8 cellular contexts compared by ENCODE assay signal in genomic region chr10:73879296-73880173, GRCh38. TPM values are rescaled to one million over a fixed set of nuclear protein-coding genes. Genes with fewer than 3 reads are reported as not detected.
DNase-seq lines count a peak whose midpoint lies in the region; ATAC-seq and TF ChIP-seq lines count a peak whose summit lies in the region.

No MANE protein-coding gene starts in this region.

- H3K79me2 ChIP-seq in KMS-11 (ENCODE audit: insufficient read depth, low read depth) (no peaks in the 10 kb centered on the region), trophoblast cell (ENCODE audit: control insufficient read depth, insufficient read depth, low read length, poor library complexity) (peaks cover 3% of the 10 kb centered on the region)

- TF ChIP-seq CTCF in KMS-11 (conservative IDR thresholded peaks at IDR 0.05; ENCODE audit: low read depth, low read length) (peak; percentile 93), gastroesophageal sphincter (IDR thresholded peaks at IDR 0.05) (peak; percentile 94 to 98 (median 95)), tibial artery (IDR thresholded peaks at IDR 0.05) (peak; percentile 93 to 99)

- H3K9ac ChIP-seq in KMS-11 (no peak overlapping the region), trophoblast cell (ENCODE audit: low read length) (no peak overlapping the region)

- H4K91ac ChIP-seq in trophoblast cell (ENCODE audit: low read depth, low read length) = no peak overlapping the region

- H4K8ac ChIP-seq in trophoblast cell (ENCODE audit: low read depth, low read length) = peak overlapping the region; percentile 17

- intact Hi-C loops in tibial artery (cut with DNase I; ENCODE audit: low total_unique reads) = loop anchor here (1.0 to 10.0 kb wide), 3 partner anchors 30 to 205 kb away; partner anchors contain the start of genes CHCHD1 and ZSWIM8

- 14% methylated on average over 8 to 14 of the region's 14 CpGs for WGBS in gastroesophageal sphincter (ENCODE audit: low coverage in 1 of 2), 2 donors
- WGBS in trophoblast cell (ENCODE audit: extremely low coverage, insufficient coverage, insufficient read length) = no CpG with 5 or more reads among the region's 14 CpGs

- no peak overlapping the region for H3K4me3 ChIP-seq in KMS-11 (IDR thresholded peaks at IDR 0.05; ENCODE audit: insufficient read depth, low read depth, low read length)
- no peak overlapping the region for H3K4me3 ChIP-seq in SJCRH30
- no peak overlapping the region for H3K4me3 ChIP-seq in gastroesophageal sphincter
- H3K4me3 ChIP-seq in trophoblast cell (ENCODE audit: low read depth, low read length) = no peak overlapping the region
- H3K4me3 ChIP-seq in tibial artery = no peak overlapping the region

- TF ChIP-seq POLR2A in gastroesophageal sphincter (IDR thresholded peaks at IDR 0.05) = no peak

- H3K9me3 ChIP-seq in SJCRH30 (replicated peaks) (no peaks in the 10 kb centered on the region), gastroesophageal sphincter (no peaks in the 10 kb centered on the region), trophoblast cell (ENCODE audit: insufficient read depth, low read depth, low read length) (no peaks in the 10 kb centered on the region), tibial artery (no peaks in the 10 kb centered on the region)

- peaks cover 9% of the 10 kb centered on the region for H3K79me1 ChIP-seq in trophoblast cell (ENCODE audit: low read length)

- no peak overlapping the region for H3K18ac ChIP-seq in trophoblast cell (ENCODE audit: low read length)

- no peaks in the 10 kb centered on the region for H3K27me3 ChIP-seq in KMS-11 (ENCODE audit: insufficient read depth, low read depth)
- no peaks in the 10 kb centered on the region for H3K27me3 ChIP-seq in SJCRH30
- no peaks in the 10 kb centered on the region for H3K27me3 ChIP-seq in gastroesophageal sphincter
- H3K27me3 ChIP-seq in trophoblast cell (ENCODE audit: insufficient read depth, low read length) = no peaks in the 10 kb centered on the region
- no peaks in the 10 kb centered on the region for H3K27me3 ChIP-seq in tibial artery

- H3K4ac ChIP-seq in trophoblast cell (ENCODE audit: low read depth, low read length) = no peak overlapping the region

- H2AFZ ChIP-seq in KMS-11 (ENCODE audit: low read depth) (peak overlapping the region; percentile 19; the same call in 1 of the 2 replicates), trophoblast cell (ENCODE audit: insufficient read depth, low read length, poor library complexity) (no peak overlapping the region)

- H3K4me2 ChIP-seq in KMS-11 (no peak overlapping the region), trophoblast cell (ENCODE audit: low read length) (no peak overlapping the region)

- no peak overlapping the region for H2AK5ac ChIP-seq in trophoblast cell (ENCODE audit: low read length)

- no peaks in the 10 kb centered on the region for H4K20me1 ChIP-seq in KMS-11 (ENCODE audit: insufficient read depth)

- TF ChIP-seq EP300 in gastroesophageal sphincter (IDR thresholded peaks at IDR 0.05) = no peak

- no peak overlapping the region for H2BK120ac ChIP-seq in trophoblast cell (ENCODE audit: insufficient read depth, low read length, poor library complexity)

- H3K27ac ChIP-seq in KMS-11 (no peak overlapping the region), SJCRH30 (no peak overlapping the region), gastroesophageal sphincter (peak overlapping the region; percentile 57 to 90 (median 66)), trophoblast cell (ENCODE audit: low read depth, low read length) (no peak overlapping the region), tibial artery (peak overlapping the region; percentile 50 to 88)

- H3K23ac ChIP-seq in trophoblast cell (ENCODE audit: low read length) = no peak overlapping the region

- H4K12ac ChIP-seq in trophoblast cell (ENCODE audit: low read depth, low read length) = no peak overlapping the region

- H3K36me3 ChIP-seq in KMS-11 (ENCODE audit: insufficient read depth) (no peaks in the 10 kb centered on the region), SJCRH30 (no peaks in the 10 kb centered on the region), gastroesophageal sphincter (no peaks in the 10 kb centered on the region), trophoblast cell (ENCODE audit: control insufficient read depth in 1 of 2, insufficient read depth in 2 of 2, low read length in 2 of 2) (no peaks in the 10 kb centered on the region), tibial artery (no peaks in the 10 kb centered on the region)

- no peak overlapping the region for H2BK5ac ChIP-seq in trophoblast cell (ENCODE audit: low read depth, low read length, poor library complexity)

- peaks cover 12% of the 10 kb centered on the region for H3K4me1 ChIP-seq in KMS-11 (ENCODE audit: low read depth, poor library complexity, severe bottlenecking)
- peaks cover 6% of the 10 kb centered on the region; the same call in 1 of the 2 replicates for H3K4me1 ChIP-seq in SJCRH30
- H3K4me1 ChIP-seq in gastroesophageal sphincter = peaks cover 0 to 39% (median 6%) of the 10 kb centered on the region in 3 donors
- peaks cover 10 to 13% of the 10 kb centered on the region in 2 experiments for H3K4me1 ChIP-seq in trophoblast cell (ENCODE audit: control insufficient read depth in 1 of 2, insufficient read depth in 2 of 2, low read length in 2 of 2)
- peaks cover 0 to 32% (median 18%) of the 10 kb centered on the region in 4 donors for H3K4me1 ChIP-seq in tibial artery

- H3K14ac ChIP-seq in trophoblast cell (ENCODE audit: low read length) = no peak overlapping the region

- H2BK12ac ChIP-seq in trophoblast cell (ENCODE audit: low read length) = no peak overlapping the region

- DNase-seq in Daoy (ENCODE audit: low read depth) = peak; percentile 87
- peak; percentile 86 to 93 for DNase-seq in SJCRH30
- DNase-seq in activated gamma-delta T cell (lab: John Stamatoyannopoulos, UW) = peak; percentile 80
- peak; percentile 83 to 92 for DNase-seq in trophoblast cell
- peak; percentile 84 to 91 for DNase-seq in tibial artery

- ATAC-seq in GM21717 (IDR thresholded peaks at IDR 0.05; ENCODE audit: unreplicated experiment) (peak; percentile 71), gastroesophageal sphincter (peak; percentile 89)

RNA-seq across cellular contexts. Expression of gene CAMK2G, which starts 5.2 kb away (rescaled TPM):
- 12.2 and 14.6 TPM in 2 replicates for total RNA-seq in Daoy (2014; rRNA removed; shearing (Covaris generic))
- total RNA-seq in SJCRH30 (2014; rRNA removed; shearing (Covaris generic)) = 25.2 and 30.2 TPM in 2 replicates
- total RNA-seq in gastroesophageal sphincter = 100 to 1,000 TPM in 3 of 4 donors, 10 to 100 TPM in 1; 82.3 to 207 (median 155) TPM
- 21.4 and 23.0 TPM in 2 replicates for polyA plus RNA-seq in trophoblast cell (2013)

RNA-seq across cellular contexts. Expression of gene PLAU, which starts 31.4 kb away (rescaled TPM):
- 159 and 165 TPM in 2 replicates for total RNA-seq in Daoy (2014; rRNA removed; shearing (Covaris generic))
- total RNA-seq in SJCRH30 (2014; rRNA removed; shearing (Covaris generic)) = 58.5 and 64.8 TPM in 2 replicates
- 10 to 100 TPM in 1 of 4 donors, 1 to 10 TPM in 3; 1.1 to 43.3 (median 8.3) TPM for total RNA-seq in gastroesophageal sphincter
- 5.6 and 6.2 TPM in 2 replicates for polyA plus RNA-seq in trophoblast cell (2013)

Comparison
In these comparisons a context has a peak if more than half of its experiments do, and no peak if none do; other contexts are left out.
1. H3K27ac ChIP-seq: peak in gastroesophageal sphincter (4 of 4) and tibial artery (2 of 2); none in KMS-11 (single experiment), SJCRH30 (single experiment) and trophoblast cell (single experiment).
2. Peak in every context shown above with its lines, with median percentiles within 50 percentile points of each other: DNase-seq and CTCF ChIP-seq.